Comparison of ENCODE assay signal across 9 cellular contexts in the genomic region with DNA sequence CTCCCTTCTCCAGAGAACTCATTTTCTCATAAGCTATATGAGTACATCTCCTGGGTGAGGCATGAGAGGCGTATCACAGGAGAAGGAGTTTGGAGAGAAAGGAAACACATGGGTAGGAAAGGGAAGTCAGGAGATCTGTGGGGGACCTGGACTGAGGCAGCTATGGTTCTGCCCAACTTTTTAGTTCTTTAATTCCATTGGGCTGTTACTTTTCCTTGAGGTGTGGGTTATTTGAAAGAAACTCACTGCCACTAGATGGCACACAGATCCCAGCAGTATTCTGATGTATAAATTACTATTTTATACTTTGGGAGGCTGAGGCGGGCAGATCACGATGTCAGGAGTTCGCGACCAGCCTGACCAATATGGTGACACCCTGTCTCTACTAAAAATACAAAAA.
A peak's percentile ranks its signal among the peaks of the same experiment; 100 is the strongest.
DNase-seq lines count a peak whose midpoint lies in the region; ATAC-seq, FAIRE-seq and TF ChIP-seq lines count a peak whose summit lies in the region.
"Had no signal": no experiment of that assay in that cellular context is flagged by ENCODE, and none has a peak within 500 bp of the region (broad histone marks: within the 10 kb centered on the region; RNA-seq: fewer than 3 reads in every experiment).

No MANE protein-coding gene starts in this region.

- H3K9ac ChIP-seq in K562 (ENCODE audit: insufficient read depth in 1 of 2, low read depth in 2 of 2, low read length in 2 of 2), result no peak overlapping the region

- no peaks in the 10 kb centered on the region for H3K27me3 Mint-ChIP-seq in activated T-cell treated with anti-CD3 and anti-CD28 coated beads, Interleukin-2, amount 50 U/mL, for 4 hours (ENCODE audit: low read depth)
- H3K27me3 Mint-ChIP-seq: IgD-negative memory B cell had no signal

- no peak overlapping the region for H3K4me2 ChIP-seq in K562 (ENCODE audit: insufficient read depth, low read length)

- DNase-seq in D721Med (ENCODE audit: insufficient read length, low spot score) (no peak), Kasumi-1 (lab: John Stamatoyannopoulos, UW) (peak; percentile 50 to 57), K562 (ENCODE audit: extremely low read depth in 1 of 4, low spot score in 3 of 4) (peak in 1 of 4 experiments; percentile 11), lower lobe of right lung (no peak)
- no peak for DNase-seq in activated T-cell treated with anti-CD3 and anti-CD28 coated beads, Interleukin-2, amount 50 U/mL, for 4 hours
- DNase-seq in stimulated activated CD4-positive, alpha-beta T cell treated with anti-CD3 and anti-CD28 coated beads, Interleukin-2, amount 100 ng/mL, for 48 hours, result no peak

- CTCF ChIA-PET in K562 (lab: Yijun Ruan, JAX; ENCODE audit: low intra/inter-chr PET ratio), result interaction anchor here (0.8 kb wide), 1 partner anchor 76 kb away, joined by 3 read pairs; no protein-coding TSS in a partner anchor

- H3K9me1 ChIP-seq in K562 (ENCODE audit: control insufficient read depth, insufficient read depth, low read length), result no peaks in the 10 kb centered on the region

- no peak overlapping the region for H3K4me3 Mint-ChIP-seq in activated T-cell treated with anti-CD3 and anti-CD28 coated beads, Interleukin-2, amount 50 U/mL, for 4 hours
- H3K4me3 Mint-ChIP-seq: IgD-negative memory B cell had no signal

- in situ Hi-C loops in K562 (cut with MboI), result no loop called here

- no peak overlapping the region for H2AFZ ChIP-seq in K562 (ENCODE audit: low read depth, low read length)

- POLR2A ChIA-PET in K562 (lab: Yijun Ruan, JAX), result interaction anchor here (1.1 to 1.4 kb wide), 4 partner anchors 10 to 138 kb away, joined by 3 to 6 read pairs (median 3); partner anchors contain the start of genes HERPUD1 and MT1H

- no peaks in the 10 kb centered on the region for H3K9me3 Mint-ChIP-seq in activated T-cell treated with anti-CD3 and anti-CD28 coated beads, Interleukin-2, amount 50 U/mL, for 4 hours
- H3K9me3 Mint-ChIP-seq: IgD-negative memory B cell had no signal

- intact Hi-C loops in K562 (cut with micrococcal nuclease), result no loop called here
- intact Hi-C loops in lower lobe of right lung (cut with DNase I), result no loop called here

- H3K9me3 ChIP-seq in K562 (replicated peaks; ENCODE audit: control insufficient read depth, insufficient read depth, low read depth, low read length) (no peaks in the 10 kb centered on the region), lower lobe of right lung (no peaks in the 10 kb centered on the region)

- H3K36me3 ChIP-seq in K562 (ENCODE audit: control insufficient read depth, insufficient read depth, low read length) (peaks cover 8% of the 10 kb centered on the region; the same call in 2 of the 3 replicates), lower lobe of right lung (no peaks in the 10 kb centered on the region)

- BruUV-seq in K562 (replicated peaks; lab: Mats Ljungman, UMichigan), result no TSS peak

- H3K4me3 ChIP-seq in K562 (no peak overlapping the region), lower lobe of right lung (no peak overlapping the region)

- peaks cover 20% of the 10 kb centered on the region; the same call in 2 of the 3 replicates for H3K79me2 ChIP-seq in K562 (ENCODE audit: control insufficient read depth, insufficient read depth, low read length)

- H4K20me1 ChIP-seq in K562 (replicated peaks; ENCODE audit: control insufficient read depth, insufficient read depth, low read length), result no peaks in the 10 kb centered on the region

- H3K4me1 ChIP-seq in K562 (replicated peaks in 1 of 2; ENCODE audit: control insufficient read depth in 2 of 2, insufficient read depth in 2 of 2, low read length in 2 of 2), result no peaks in the 10 kb centered on the region
- no peaks in the 10 kb centered on the region for H3K4me1 ChIP-seq in lower lobe of right lung

- peak; percentile 22 to 38; a peak in 2 of 4 replicates for TF ChIP-seq RAD21 in K562 (CRISPR knock-in tag; conservative IDR thresholded peaks at IDR 0.05 in 1 of 2, IDR thresholded peaks at IDR 0.05 in 1 of 2)

- peaks cover 10% of the 10 kb centered on the region for H3K36me3 Mint-ChIP-seq in activated T-cell treated with anti-CD3 and anti-CD28 coated beads, Interleukin-2, amount 50 U/mL, for 4 hours (ENCODE audit: insufficient read depth)

- no peaks in the 10 kb centered on the region for H3K4me1 Mint-ChIP-seq in activated T-cell treated with anti-CD3 and anti-CD28 coated beads, Interleukin-2, amount 50 U/mL, for 4 hours (ENCODE audit: low read depth)

- H3K27ac ChIP-seq in K562 (ENCODE audit: extremely low read depth, low read depth, low read length), result no peak overlapping the region
- no peak overlapping the region for H3K27ac ChIP-seq in lower lobe of right lung

- ATAC-seq in K562 (peak; percentile 34; the same call in 2 of the 3 replicates), lower lobe of right lung (peak in 1 of 2 donors; percentile 48), HG03457 (IDR thresholded peaks at IDR 0.05; ENCODE audit: unreplicated experiment) (no peak), HG03196 (IDR thresholded peaks at IDR 0.05; ENCODE audit: unreplicated experiment) (no peak)
- ATAC-seq in activated T-cell treated with anti-CD3 and anti-CD28 coated beads, Interleukin-2, amount 50 U/mL, for 4 hours, result no peak

- no peak for TF ChIP-seq POLR2A in K562 (conservative IDR thresholded peaks at IDR 0.05)

- H3K27me3 ChIP-seq in K562 (ENCODE audit: control insufficient read depth in 2 of 2, insufficient read depth in 2 of 2, low read length in 2 of 2) (no peaks in the 10 kb centered on the region), lower lobe of right lung (ENCODE audit: low read depth) (no peaks in the 10 kb centered on the region)

- no peak for TF ChIP-seq EP300 in K562 (IDR thresholded peaks at IDR 0.05; ENCODE audit: low read length)

- peak; percentile 44 for TF ChIP-seq CTCF in D721Med (IDR thresholded peaks at IDR 0.05; ENCODE audit: insufficient read depth, missing control alignments)
- TF ChIP-seq CTCF in K562 (IDR thresholded peaks at IDR 0.05 in 2 of 3, conservative IDR thresholded peaks at IDR 0.05 in 1 of 3; ENCODE audit: insufficient read depth in 2 of 3, low read depth in 1 of 3, low read length in 3 of 3), result peak in 2 of 3 experiments; percentile 37 to 52; a peak in 2 of 6 replicates
- TF ChIP-seq CTCF in lower lobe of right lung (IDR thresholded peaks at IDR 0.05), result peak; percentile 33

- WGBS in K562 (ENCODE audit: insufficient coverage, low coverage, missing lambda C conversion rate), result 89% methylated on average over 5 of the region's 5 CpGs

- FAIRE-seq in D721Med (lab: Jason Lieb, UNC) (no peak), K562 (lab: Jason Lieb, UNC) (no peak)

TF ChIP-seq in K562, 482 proteins besides CTCF, POLR2A, EP300 and RAD21:
- 0 out of 2 replicates have a peak, but pooled peaks have one; percentile 6 for TF ChIP-seq DEAF1 (CRISPR knock-in tag; IDR thresholded peaks at IDR 0.05)
- TF ChIP-seq, protein P1, sequence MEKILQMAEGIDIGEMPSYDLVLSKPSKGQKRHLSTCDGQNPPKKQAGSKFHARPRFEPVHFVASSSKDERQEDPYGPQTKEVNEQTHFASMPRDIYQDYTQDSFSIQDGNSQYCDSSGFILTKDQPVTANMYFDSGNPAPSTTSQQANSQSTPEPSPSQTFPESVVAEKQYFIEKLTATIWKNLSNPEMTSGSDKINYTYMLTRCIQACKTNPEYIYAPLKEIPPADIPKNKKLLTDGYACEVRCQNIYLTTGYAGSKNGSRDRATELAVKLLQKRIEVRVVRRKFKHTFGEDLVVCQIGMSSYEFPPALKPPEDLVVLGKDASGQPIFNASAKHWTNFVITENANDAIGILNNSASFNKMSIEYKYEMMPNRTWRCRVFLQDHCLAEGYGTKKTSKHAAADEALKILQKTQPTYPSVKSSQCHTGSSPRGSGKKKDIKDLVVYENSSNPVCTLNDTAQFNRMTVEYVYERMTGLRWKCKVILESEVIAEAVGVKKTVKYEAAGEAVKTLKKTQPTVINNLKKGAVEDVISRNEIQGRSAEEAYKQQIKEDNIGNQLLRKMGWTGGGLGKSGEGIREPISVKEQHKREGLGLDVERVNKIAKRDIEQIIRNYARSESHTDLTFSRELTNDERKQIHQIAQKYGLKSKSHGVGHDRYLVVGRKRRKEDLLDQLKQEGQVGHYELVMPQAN (IDR thresholded peaks at IDR 0.05; ENCODE audit: borderline replicate concordance), result no peak
- no peak for TF ChIP-seq USF2 (CRISPR knock-in tag; IDR thresholded peaks at IDR 0.05)

Comparison
In these comparisons a context has a peak if more than half of its experiments do, and no peak if none do; other contexts are left out.
1. DNase-seq: peak in Kasumi-1 (2 of 2); none in D721Med (single experiment), lower lobe of right lung (single experiment), activated T-cell treated with anti-CD3 and anti-CD28 coated beads, Interleukin-2, amount 50 U/mL, for 4 hours (single experiment) and stimulated activated CD4-positive, alpha-beta T cell treated with anti-CD3 and anti-CD28 coated beads, Interleukin-2, amount 100 ng/mL, for 48 hours (0 of 2).
2. Peak in every context shown above with its lines, with median percentiles within 50 percentile points of each other: CTCF ChIP-seq.